Comparison of ENCODE assay signal across 18 cellular contexts in the genomic region with DNA sequence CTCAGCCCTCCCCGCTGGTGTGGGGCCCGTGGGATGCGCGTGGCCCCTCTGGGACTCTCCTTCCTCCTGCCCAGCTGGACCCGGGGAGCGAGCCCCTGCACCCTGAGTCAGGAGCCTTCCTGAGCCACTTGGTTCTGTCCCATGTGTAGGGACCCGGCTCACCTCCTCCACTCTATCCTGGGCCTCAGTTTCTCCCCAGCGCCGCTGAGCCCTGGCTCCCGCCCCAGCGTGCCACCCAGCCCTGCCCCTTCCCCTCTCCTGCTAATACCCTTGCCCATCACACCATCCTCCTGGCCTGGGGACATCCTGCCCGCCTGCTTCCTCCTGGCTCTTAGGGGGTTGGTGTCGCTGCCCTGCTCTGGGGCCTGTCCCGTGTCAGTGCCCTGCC. TPM values are rescaled to one million over a fixed set of nuclear protein-coding genes. Genes with fewer than 3 reads are reported as not detected.
DNase-seq lines count a peak whose midpoint lies in the region; ATAC-seq, FAIRE-seq and TF ChIP-seq lines count a peak whose summit lies in the region.
"Had no signal": no experiment of that assay in that cellular context is flagged by ENCODE, and none has a peak within 500 bp of the region (broad histone marks: within the 10 kb centered on the region; RNA-seq: fewer than 3 reads in every experiment).

No MANE protein-coding gene starts in this region.

- no peaks in the 10 kb centered on the region for H3K27me3 Mint-ChIP-seq in chondrocyte (ENCODE audit: low read depth)

- H3K4me3 ChIP-seq in HepG2 (replicated peaks in 1 of 3; ENCODE audit: insufficient read depth in 1 of 3, low read depth in 2 of 3, low read length in 3 of 3) (peak overlapping the region in 1 of 3 experiments; percentile 26; a peak in 1 of 6 replicates), spleen (no peak overlapping the region), OCI-LY7 (ENCODE audit: low read depth, low read length, poor library complexity, severe bottlenecking) (no peak overlapping the region)
- H3K4me3 ChIP-seq: colonic mucosa, esophagus squamous epithelium, neural progenitor cell, smooth muscle cell had no signal

- H3K36me3 Mint-ChIP-seq in chondrocyte (ENCODE audit: low read depth) = peaks cover 16% of the 10 kb centered on the region
- H3K36me3 Mint-ChIP-seq: stimulated activated memory B cell treated with anti-CD40 and anti-IgM and Interleukin-4, amounts not matched to agents 10 μg/mL and 1 μg/mL and 100 μg/mL, for 72 hours had no signal

- 88% methylated on average over 10 of the region's 14 CpGs for WGBS in HepG2 (ENCODE audit: low lambda C conversion rate)
- 77 to 89% (median 83%) methylated on average over 14 of the region's 14 CpGs for WGBS in spleen, 5 donors

- H4K20me1 ChIP-seq in HepG2 (ENCODE audit: insufficient read depth, low read length) (no peaks in the 10 kb centered on the region; the same call in 1 of the 2 replicates), OCI-LY7 (ENCODE audit: insufficient read depth, low read length) (no peaks in the 10 kb centered on the region)

- in situ Hi-C loops in HepG2 (cut with HindIII; ENCODE audit: extremely low pct_ligation_motif_present, low pct_unique_long_range_greater_than_20kb) = no loop called here

- H3K36me3 ChIP-seq in HepG2 (replicated peaks in 1 of 2; ENCODE audit: control insufficient read depth in 1 of 2, insufficient read depth in 2 of 2, low read length in 2 of 2) (no peaks in the 10 kb centered on the region), spleen (peaks cover 0 to 16% (median 0%) of the 10 kb centered on the region in 6 donors), OCI-LY7 (ENCODE audit: insufficient read depth, low read length) (no peaks in the 10 kb centered on the region)
- H3K36me3 ChIP-seq: colonic mucosa, neural progenitor cell had no signal

- CTCF ChIA-PET in HepG2 (lab: Yijun Ruan, JAX; ENCODE audit: low intra/inter-chr PET ratio, low total read pairs) = no interaction called here
- CTCF ChIA-PET in OCI-LY7 (lab: Charles Lee; ENCODE audit: unreplicated experiment) = no interaction called here

- no peak overlapping the region for H3K27ac ChIP-seq in HepG2 (ENCODE audit: extremely low read length, insufficient read depth, low read length)
- H3K27ac ChIP-seq in spleen = no peak overlapping the region
- H3K27ac ChIP-seq in OCI-LY7 (ENCODE audit: low read depth, low read length, poor library complexity, severe bottlenecking) = no peak overlapping the region
- H3K27ac ChIP-seq: colonic mucosa, KMS-11, neural progenitor cell had no signal

- no peak for TF ChIP-seq EP300 in HepG2 (IDR thresholded peaks at IDR 0.05; ENCODE audit: low read depth in 2 of 2, low read length in 2 of 2)
- TF ChIP-seq EP300 in HepG2 (CRISPR knock-in tag; IDR thresholded peaks at IDR 0.05; ENCODE audit: borderline replicate concordance) = no peak

- H3K4me2 ChIP-seq in HepG2 (ENCODE audit: low read depth, low read length) (no peak overlapping the region; the same call in 1 of the 2 replicates), OCI-LY7 (ENCODE audit: low read length) (no peak overlapping the region)
- H3K4me2 ChIP-seq: KMS-11, neural progenitor cell, smooth muscle cell had no signal

- H3K79me2 ChIP-seq in HepG2 (ENCODE audit: insufficient read depth, low read length) (no peaks in the 10 kb centered on the region), OCI-LY7 (ENCODE audit: insufficient read depth, low read depth, low read length) (no peaks in the 10 kb centered on the region)

- H3K9me2 ChIP-seq in OCI-LY7 (ENCODE audit: insufficient read depth, low read length) = no peaks in the 10 kb centered on the region

- H3K9me3 ChIP-seq in HepG2 (ENCODE audit: low read length) (no peaks in the 10 kb centered on the region), spleen (no peaks in the 10 kb centered on the region), OCI-LY7 (ENCODE audit: low read length) (no peaks in the 10 kb centered on the region)
- H3K9me3 ChIP-seq: colonic mucosa, esophagus squamous epithelium had no signal

- POLR2A ChIA-PET in HepG2 (lab: Yijun Ruan, JAX) (interaction anchor here (1.5 kb wide), 1 partner anchor 101 kb away, joined by 3 read pairs; no protein-coding TSS in a partner anchor), OCI-LY7 (lab: Charles Lee) (no interaction called here)

- TF ChIP-seq POLR2A in HepG2 (IDR thresholded peaks at IDR 0.05; ENCODE audit: insufficient read depth in 1 of 2, low read depth in 2 of 2, low read length in 2 of 2) (no peak), spleen (IDR thresholded peaks at IDR 0.05) (no peak)

- no peak overlapping the region for H3K27ac Mint-ChIP-seq in chondrocyte (ENCODE audit: unreplicated experiment)
- H3K27ac Mint-ChIP-seq: activated CD4-positive, alpha-beta T cell treated with anti-CD3 and anti-CD28 coated beads, Interleukin-2, amount 10 ng/mL, durations not matched to agents 24 days and 14 days; neural progenitor cell; stimulated activated memory B cell treated with anti-CD40 and anti-IgM and Interleukin-4, amounts not matched to agents 10 μg/mL and 1 μg/mL and 100 μg/mL, for 72 hours had no signal

- TF ChIP-seq RAD21 in HepG2 (CRISPR knock-in tag; IDR thresholded peaks at IDR 0.05) = no peak

- FAIRE-seq in HepG2 (lab: Jason Lieb, UNC) = no peak
- FAIRE-seq: frontal cortex had no signal

- H2AFZ ChIP-seq in HepG2 (ENCODE audit: low read length) (no peak overlapping the region), OCI-LY7 (ENCODE audit: low read length) (no peak overlapping the region)
- H2AFZ ChIP-seq: neural progenitor cell had no signal

- peaks cover 46% of the 10 kb centered on the region for H3K4me1 ChIP-seq in HepG2 (ENCODE audit: insufficient read depth, low read length)
- peaks cover 0 to 14% (median 6%) of the 10 kb centered on the region in 6 donors for H3K4me1 ChIP-seq in spleen
- H3K4me1 ChIP-seq in OCI-LY7 (ENCODE audit: insufficient read depth, low read length, poor library complexity, severe bottlenecking) = no peaks in the 10 kb centered on the region

- peak; percentile 62 for DNase-seq in activated effector memory CD4-positive, alpha-beta T cell treated with anti-CD3 and anti-CD28 coated beads, Interleukin-2, amount 50 U/mL, for 16 hours
- no peak for DNase-seq in activated effector memory CD4-positive, alpha-beta T cell treated with Interleukin-2 at 50 U/mL for 16 hours
- DNase-seq in chondrocyte (ENCODE audit: low spot score) (peak; percentile 84), HepG2 (ENCODE audit: low spot score) (no peak), spleen (peak; percentile 67), NCI-H526 treated with DMSO at 0.1 percent for 48 hours (lab: John Stamatoyannopoulos, UW) (no peak), OCI-LY7 (ENCODE audit: low spot score) (no peak)
- DNase-seq: activated CD4-positive, alpha-beta T cell treated with anti-CD3 and anti-CD28 coated beads, Interleukin-2, amount 10 ng/mL, durations not matched to agents 24 days and 14 days; activated gamma-delta T cell; colonic mucosa; esophagus squamous epithelium; stimulated activated CD4-positive, alpha-beta T cell treated with anti-CD3 and anti-CD28 coated beads, Interleukin-2, amount 100 ng/mL, for 48 hours had no signal

- intact Hi-C loops in HepG2 (cut with micrococcal nuclease; ENCODE audit: unreplicated experiment) (no loop called here), spleen (cut with DNase I; ENCODE audit: low total_unique reads) (no loop called here), OCI-LY7 (cut with micrococcal nuclease; ENCODE audit: unreplicated experiment) (no loop called here)

- peaks cover 11% of the 10 kb centered on the region for H3K4me1 Mint-ChIP-seq in chondrocyte (ENCODE audit: low read depth)
- H3K4me1 Mint-ChIP-seq: activated CD4-positive, alpha-beta T cell treated with anti-CD3 and anti-CD28 coated beads, Interleukin-2, amount 10 ng/mL, durations not matched to agents 24 days and 14 days; stimulated activated memory B cell treated with anti-CD40 and anti-IgM and Interleukin-4, amounts not matched to agents 10 μg/mL and 1 μg/mL and 100 μg/mL, for 72 hours had no signal

- H3K27me3 ChIP-seq in HepG2 (ENCODE audit: control insufficient read depth in 1 of 2, insufficient read depth in 2 of 2, low read length in 2 of 2) = peaks cover 16 to 27% of the 10 kb centered on the region in 2 experiments
- H3K27me3 ChIP-seq in spleen (replicated peaks in 1 of 7) = peaks cover 0 to 44% (median 19%) of the 10 kb centered on the region in 7 donors

- ATAC-seq in HepG2 (no peak), GM21786 (IDR thresholded peaks at IDR 0.05; ENCODE audit: unreplicated experiment) (no peak)
- ATAC-seq: stimulated activated memory B cell treated with anti-CD40 and anti-IgM and Interleukin-4, amounts not matched to agents 10 μg/mL and 1 μg/mL and 100 μg/mL, for 72 hours had no signal

- H3K9ac ChIP-seq in HepG2 (ENCODE audit: insufficient read depth, low read depth, low read length) = 0 out of 2 replicates have a peak overlapping the region, but pooled peaks have one; percentile 6
- H3K9ac ChIP-seq: KMS-11, neural progenitor cell had no signal

- H3K4me3 Mint-ChIP-seq in chondrocyte (ENCODE audit: unreplicated experiment) = no peak overlapping the region
- H3K4me3 Mint-ChIP-seq: activated CD4-positive, alpha-beta T cell treated with anti-CD3 and anti-CD28 coated beads, Interleukin-2, amount 10 ng/mL, durations not matched to agents 24 days and 14 days; neural progenitor cell; stimulated activated memory B cell treated with anti-CD40 and anti-IgM and Interleukin-4, amounts not matched to agents 10 μg/mL and 1 μg/mL and 100 μg/mL, for 72 hours had no signal

- H3K9me3 Mint-ChIP-seq in chondrocyte (ENCODE audit: low read depth) = no peaks in the 10 kb centered on the region
- H3K9me3 Mint-ChIP-seq: activated CD4-positive, alpha-beta T cell treated with anti-CD3 and anti-CD28 coated beads, Interleukin-2, amount 10 ng/mL, durations not matched to agents 24 days and 14 days; neural progenitor cell; stimulated activated memory B cell treated with anti-CD40 and anti-IgM and Interleukin-4, amounts not matched to agents 10 μg/mL and 1 μg/mL and 100 μg/mL, for 72 hours had no signal

- TF ChIP-seq CTCF in chondrocyte (IDR thresholded peaks at IDR 0.05) (no peak), HepG2 (CRISPR knock-in tag; IDR thresholded peaks at IDR 0.05) (no peak), spleen (IDR thresholded peaks at IDR 0.05 in 8 of 11, conservative IDR thresholded peaks at IDR 0.05 in 3 of 11) (no peak), OCI-LY7 (conservative IDR thresholded peaks at IDR 0.05; ENCODE audit: low read length) (no peak)

- BruUV-seq in HepG2 (replicated peaks; lab: Mats Ljungman, UMichigan) (no TSS peak), OCI-LY7 (replicated peaks; lab: Mats Ljungman, UMichigan) (no TSS peak)

RNA-seq across cellular contexts. Expression of gene GPC1, which starts 24.8 kb away (rescaled TPM):
- total RNA-seq in chondrocyte = 261 to 354 TPM (median 264 TPM) in 3 replicates
- 2.1 and 5.5 TPM in 2 replicates for total RNA-seq in HepG2 (2016; rRNA removed; fragmentation: Illumina TruSeq; extraction: Trizol)
- total RNA-seq in HepG2 (2016; cell fraction: cytosol; rRNA removed; fragmentation: Illumina TruSeq; extraction: Trizol; ENCODE audit: low read depth) = 0.91 and 1.6 TPM in 2 replicates
- 1.8 and 5.2 TPM in 2 replicates for total RNA-seq in HepG2 (2016; cell fraction: insoluble cytoplasmic fraction; rRNA removed; fragmentation: Illumina TruSeq; extraction: Trizol)
- total RNA-seq in HepG2 (2016; cell fraction: membrane; rRNA removed; fragmentation: Illumina TruSeq; extraction: Trizol) = 1.9 and 2.0 TPM in 2 replicates
- total RNA-seq in HepG2 (2016; cell fraction: nucleus; rRNA removed; fragmentation: Illumina TruSeq; extraction: Trizol) = 5.4 and 7.0 TPM in 2 replicates
- 4.0 and 4.8 TPM in 2 replicates for polyA plus RNA-seq in HepG2 (2011; rRNA removed)
- polyA plus RNA-seq in HepG2 (2011; cell fraction: cytosol; rRNA removed) = 2.4 and 5.8 TPM in 2 replicates
- polyA plus RNA-seq in HepG2 (2011; cell fraction: nucleus; rRNA removed) = 6.0 and 8.9 TPM in 2 replicates
- 1.1 and 2.2 TPM in 2 replicates for polyA plus RNA-seq in HepG2 (2012)
- 1.3 and 1.7 TPM in 2 replicates for polyA plus RNA-seq in HepG2 (2016; cell fraction: cytosol; fragmentation: Illumina TruSeq; extraction: Trizol; ENCODE audit: low read depth)
- polyA plus RNA-seq in HepG2 (2016; cell fraction: insoluble cytoplasmic fraction; fragmentation: Illumina TruSeq; extraction: Trizol; ENCODE audit: low read depth) = 3.2 and 3.7 TPM in 2 replicates
- 2.1 and 3.5 TPM in 2 replicates for polyA plus RNA-seq in HepG2 (2016; cell fraction: membrane; fragmentation: Illumina TruSeq; extraction: Trizol; ENCODE audit: low read depth)
- 12.8 and 13.1 TPM in 2 replicates for polyA plus RNA-seq in HepG2 (2016; cell fraction: nucleus; fragmentation: Illumina TruSeq; extraction: Trizol; ENCODE audit: insufficient read depth, low read depth)
- polyA minus RNA-seq in HepG2 (2011; rRNA and poly(A)+ RNA removed; ENCODE audit: low replicate concordance) = 9.2 and 40.8 TPM in 2 replicates
- 7.8 and 8.3 TPM in 2 replicates for polyA minus RNA-seq in HepG2 (2011; cell fraction: cytosol; rRNA and poly(A)+ RNA removed)
- polyA minus RNA-seq in HepG2 (2011; cell fraction: nucleus; rRNA and poly(A)+ RNA removed) = 2.1 and 4.8 TPM in 2 replicates
- total RNA-seq in spleen = 10 to 100 TPM in 5 of 7 donors, 1 to 10 TPM in 2; 7.9 to 25.0 (median 18.6) TPM
- polyA plus RNA-seq in spleen = 10 to 100 TPM in 1 of 3 donors, 1 to 10 TPM in 2; 4.1 to 12.4 (median 9.1) TPM
- 1.4 and 2.4 TPM in 2 replicates for total RNA-seq in OCI-LY7 (2014; rRNA removed; shearing (Covaris generic))
- 3.0 and 4.0 TPM in 2 replicates for total RNA-seq in OCI-LY7 (2022)

Comparison
In these comparisons a context has a peak if more than half of its experiments do, and no peak if none do; other contexts are left out.
1. DNase-seq: peak in activated effector memory CD4-positive, alpha-beta T cell treated with anti-CD3 and anti-CD28 coated beads, Interleukin-2, amount 50 U/mL, for 16 hours (single experiment), chondrocyte (single experiment) and spleen (single experiment); none in activated effector memory CD4-positive, alpha-beta T cell treated with Interleukin-2 at 50 U/mL for 16 hours (single experiment), HepG2 (single experiment), NCI-H526 treated with DMSO at 0.1 percent for 48 hours (single experiment) and OCI-LY7 (single experiment).
2. RNA of gene GPC1, which starts 24.8 kb away (total RNA-seq): 261 to 354 TPM in chondrocyte; 7.9 to 25.0 TPM in spleen, 0.91 to 7.0 TPM in HepG2 and 1.4 to 4.0 TPM in OCI-LY7; every median in the first group is over 10 times any median in the second.